In genomic region chr4:146450524-146450923, GRCh38 we compare ENCODE assay signal across 9 cellular contexts.
DNase-seq lines count a peak whose midpoint lies in the region; ATAC-seq and TF ChIP-seq lines count a peak whose summit lies in the region.
"Had no signal": no experiment of that assay in that cellular context is flagged by ENCODE, and none has a peak within 500 bp of the region (broad histone marks: within the 10 kb centered on the region; RNA-seq: fewer than 3 reads in every experiment).

No MANE protein-coding gene starts in this region.

- no peaks in the 10 kb centered on the region for H3K27me3 Mint-ChIP-seq in dendritic cell treated with granulocyte-macrophage colony-stimulating factor and Interleukin-4, amounts not matched to agents 40 ng/mL and 50 ng/mL, for 4 days

- peak; percentile 75 for ATAC-seq in GM18505 (IDR thresholded peaks at IDR 0.05; ENCODE audit: unreplicated experiment)
- peak; percentile 77 for ATAC-seq in GM21367 (IDR thresholded peaks at IDR 0.05; ENCODE audit: unreplicated experiment)
- peak; percentile 84 for ATAC-seq in HG03159 (IDR thresholded peaks at IDR 0.05; ENCODE audit: unreplicated experiment)

- no peak for DNase-seq in NCI-H2171 (lab: John Stamatoyannopoulos, UW)
- no peak for DNase-seq in globus pallidus (ENCODE audit: low spot score)
- no peak for DNase-seq in retina
- no peak for DNase-seq in SK-N-DZ (ENCODE audit: low spot score)
- DNase-seq: NCI-H146 had no signal

- intact Hi-C loops in dendritic cell treated with granulocyte-macrophage colony-stimulating factor and Interleukin-4, amounts not matched to agents 40 ng/mL and 50 ng/mL, for 4 days (cut with micrococcal nuclease) = no loop called here

- peak overlapping the region; percentile 20 for H3K4me3 Mint-ChIP-seq in dendritic cell treated with granulocyte-macrophage colony-stimulating factor and Interleukin-4, amounts not matched to agents 40 ng/mL and 50 ng/mL, for 4 days

- H3K4me1 Mint-ChIP-seq in dendritic cell treated with granulocyte-macrophage colony-stimulating factor and Interleukin-4, amounts not matched to agents 40 ng/mL and 50 ng/mL, for 4 days (ENCODE audit: low read depth) = peaks cover 16% of the 10 kb centered on the region

- H3K9me3 Mint-ChIP-seq in dendritic cell treated with granulocyte-macrophage colony-stimulating factor and Interleukin-4, amounts not matched to agents 40 ng/mL and 50 ng/mL, for 4 days = peaks cover 9% of the 10 kb centered on the region

- H3K27ac Mint-ChIP-seq in dendritic cell treated with granulocyte-macrophage colony-stimulating factor and Interleukin-4, amounts not matched to agents 40 ng/mL and 50 ng/mL, for 4 days = peak overlapping the region; percentile 0

- H3K36me3 Mint-ChIP-seq in dendritic cell treated with granulocyte-macrophage colony-stimulating factor and Interleukin-4, amounts not matched to agents 40 ng/mL and 50 ng/mL, for 4 days (ENCODE audit: low read depth) = peaks cover 8% of the 10 kb centered on the region

- TF ChIP-seq POLR2A in GM18505 (IDR thresholded peaks at IDR 0.05; ENCODE audit: borderline replicate concordance, extremely low read depth, insufficient read depth, insufficient read length) = no peak
